Comparison of ENCODE assay signal across 8 cellular contexts in the genomic region with DNA sequence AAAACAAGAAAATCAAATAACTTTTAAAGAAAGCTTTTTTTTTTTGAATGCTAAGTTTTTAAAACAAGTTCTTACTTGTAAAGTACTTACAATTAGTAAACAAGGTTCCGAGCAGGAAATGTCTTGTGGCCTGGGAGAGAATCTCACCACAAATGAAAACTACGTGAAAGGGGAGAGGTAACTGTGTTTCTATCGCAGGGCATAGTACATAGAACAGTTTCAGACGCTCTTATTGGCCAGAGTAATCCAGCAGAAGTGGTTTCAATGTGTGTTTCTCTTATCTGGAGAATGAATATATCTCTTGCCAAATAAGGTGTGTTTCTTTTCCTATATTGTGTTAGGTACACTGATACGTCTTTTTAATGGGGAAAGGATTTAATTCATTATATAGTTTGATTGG. TPM values are rescaled to one million over a fixed set of nuclear protein-coding genes. Genes with fewer than 3 reads are reported as not detected.
A peak's percentile ranks its signal among the peaks of the same experiment; 100 is the strongest.
DNase-seq lines count a peak whose midpoint lies in the region; ATAC-seq and TF ChIP-seq lines count a peak whose summit lies in the region.

A gene with protein sequence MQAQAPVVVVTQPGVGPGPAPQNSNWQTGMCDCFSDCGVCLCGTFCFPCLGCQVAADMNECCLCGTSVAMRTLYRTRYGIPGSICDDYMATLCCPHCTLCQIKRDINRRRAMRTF (minus strand): TSS at position 154 of the 400 bp plus-strand sequence. CDS start 6,808 bp downstream, outside the sequence.

- dilution Hi-C loops in mammary epithelial cell (cut with HindIII; ENCODE audit: low sequenced_read_pairs): no loop called here

- H3K9me3 ChIP-seq in mammary epithelial cell (replicated peaks; ENCODE audit: insufficient read depth, low read length) (no peaks in the 10 kb centered on the region), spleen (no peaks in the 10 kb centered on the region)

- no peaks in the 10 kb centered on the region for H3K79me2 ChIP-seq in mammary epithelial cell (ENCODE audit: insufficient read depth, low read length)

- CTCF ChIA-PET in mammary epithelial cell (lab: Charles Lee; ENCODE audit: low non-redundant PET): interaction anchor here (0.8 kb wide), 1 partner anchor 36 kb away, joined by 5 read pairs; no protein-coding TSS in a partner anchor

- H3K9ac ChIP-seq in mammary epithelial cell (ENCODE audit: insufficient read depth, low read length): peak within 1 kb of the TSS; percentile 66

- H3K4me3 ChIP-seq in mammary epithelial cell (replicated peaks in 1 of 3; ENCODE audit: insufficient read depth in 1 of 3, low read depth in 2 of 3, low read length in 3 of 3) (peak within 1 kb of the TSS in 2 of 3 experiments; percentile 43 to 51), spleen (peak within 1 kb of the TSS; percentile 39 to 84 (median 58))

- H3K27me3 ChIP-seq in mammary epithelial cell (ENCODE audit: insufficient read depth, low read length) (no peaks in the 10 kb centered on the region), spleen (replicated peaks in 1 of 7) (no peaks in the 10 kb centered on the region)

- intact Hi-C loops in mammary epithelial cell (cut with micrococcal nuclease) (no loop called here), spleen (cut with DNase I; ENCODE audit: low total_unique reads) (no loop called here)

- H3K27ac ChIP-seq in mammary epithelial cell (ENCODE audit: insufficient read depth, low read depth, low read length) (peak within 1 kb of the TSS; percentile 89), spleen (peak within 1 kb of the TSS; percentile 87 to 97 (median 94))

- in situ Hi-C loops in mammary epithelial cell (cut with MboI; ENCODE audit: low sequenced_read_pairs in 2 of 2): no loop called here
- in situ Hi-C loops in ACHN (cut with HindIII; ENCODE audit: low pct_ligation_motif_present, low pct_unique_long_range_greater_than_20kb, low sequenced_read_pairs): no loop called here

- WGBS in mammary epithelial cell (ENCODE audit: low coverage, missing lambda C conversion rate): 6% methylated on average over 5 of the region's 5 CpGs
- 21 to 42% (median 26%) methylated on average over 5 of the region's 5 CpGs for WGBS in spleen, 5 donors

- TF ChIP-seq CTCF in mammary epithelial cell (conservative IDR thresholded peaks at IDR 0.05 in 1 of 2, IDR thresholded peaks at IDR 0.05 in 1 of 2; ENCODE audit: extremely low read depth in 1 of 2, insufficient read depth in 1 of 2, low read depth in 1 of 2, low read length in 2 of 2) (no peak), spleen (IDR thresholded peaks at IDR 0.05 in 8 of 11, conservative IDR thresholded peaks at IDR 0.05 in 3 of 11) (no peak)

- TSS peak; percentile 76 for BruUV-seq in mammary epithelial cell (replicated peaks; lab: Mats Ljungman, UMichigan)

- DNase-seq in activated CD4-positive, alpha-beta T cell treated with anti-CD3 and anti-CD28 coated beads for 48 hours: peak; percentile 20
- no peak for DNase-seq in activated CD4-positive, alpha-beta T cell treated with anti-CD3 and anti-CD28 coated beads, Interleukin-2, amount 50 U/mL, for 4 hours
- DNase-seq in NCI-H510A treated with DMSO at 0.1 percent for 48 hours (lab: John Stamatoyannopoulos, UW): peak; percentile 90
- DNase-seq in mammary epithelial cell: peak; percentile 87
- no peak for DNase-seq in spleen
- DNase-seq in ACHN: no peak
- no peak for DNase-seq in NCI-H1105 treated with DMSO at 0.1 percent for 48 hours (lab: John Stamatoyannopoulos, UW)

- H3K4me2 ChIP-seq in mammary epithelial cell (ENCODE audit: insufficient read depth, low read depth, low read length): peak within 1 kb of the TSS; percentile 89

- H4K20me1 ChIP-seq in mammary epithelial cell (ENCODE audit: insufficient read depth, low read length): no peaks in the 10 kb centered on the region

- TF ChIP-seq POLR2A in spleen (IDR thresholded peaks at IDR 0.05): peak in 1 of 3 donors; percentile 82

- no peaks in the 10 kb centered on the region for H3K36me3 ChIP-seq in mammary epithelial cell (ENCODE audit: insufficient read depth, low read length)
- H3K36me3 ChIP-seq in spleen: no peaks in the 10 kb centered on the region

- H3K4me1 ChIP-seq in mammary epithelial cell (ENCODE audit: insufficient read depth, low read length) (peaks cover 37% of the 10 kb centered on the region), spleen (peaks cover 0 to 86% (median 32%) of the 10 kb centered on the region in 6 donors)

- ATAC-seq in HG02852 (IDR thresholded peaks at IDR 0.05; ENCODE audit: unreplicated experiment): peak; percentile 41

- H2AFZ ChIP-seq in mammary epithelial cell (ENCODE audit: low read depth, low read length): peak within 1 kb of the TSS; percentile 67

RNA-seq across cellular contexts. Expression of the gene that starts here (rescaled TPM):
- 1 to 10 TPM in 1 of 2 donors, under 1 TPM in 1; 0.40 to 2.8 TPM for total RNA-seq in mammary epithelial cell
- 10.4 TPM for polyA plus RNA-seq in mammary epithelial cell
- 51.7 TPM for polyA minus RNA-seq in mammary epithelial cell
- 100 to 1,000 TPM; 156 to 341 (median 215) TPM for total RNA-seq in spleen
- 100 to 1,000 TPM; 193 to 321 (median 256) TPM for polyA plus RNA-seq in spleen

Comparison
In these comparisons a context has a peak if more than half of its experiments do, and no peak if none do; other contexts are left out.
1. RNA of the gene that starts here (total RNA-seq): 156 to 341 TPM in spleen; 0.40 to 2.8 TPM in mammary epithelial cell; every median in the first group is over 10 times any median in the second.
2. RNA of the gene that starts here (polyA plus RNA-seq): 193 to 321 TPM in spleen; 10.4 TPM in mammary epithelial cell (single experiment); every median in the first group is over 10 times any median in the second.
3. DNase-seq: peak in activated CD4-positive, alpha-beta T cell treated with anti-CD3 and anti-CD28 coated beads for 48 hours (single experiment), NCI-H510A treated with DMSO at 0.1 percent for 48 hours (single experiment) and mammary epithelial cell (single experiment); none in activated CD4-positive, alpha-beta T cell treated with anti-CD3 and anti-CD28 coated beads, Interleukin-2, amount 50 U/mL, for 4 hours (0 of 2), spleen (single experiment), ACHN (single experiment) and NCI-H1105 treated with DMSO at 0.1 percent for 48 hours (single experiment).